Comparison of ENCODE assay signal across 9 cellular contexts in the genomic region with DNA sequence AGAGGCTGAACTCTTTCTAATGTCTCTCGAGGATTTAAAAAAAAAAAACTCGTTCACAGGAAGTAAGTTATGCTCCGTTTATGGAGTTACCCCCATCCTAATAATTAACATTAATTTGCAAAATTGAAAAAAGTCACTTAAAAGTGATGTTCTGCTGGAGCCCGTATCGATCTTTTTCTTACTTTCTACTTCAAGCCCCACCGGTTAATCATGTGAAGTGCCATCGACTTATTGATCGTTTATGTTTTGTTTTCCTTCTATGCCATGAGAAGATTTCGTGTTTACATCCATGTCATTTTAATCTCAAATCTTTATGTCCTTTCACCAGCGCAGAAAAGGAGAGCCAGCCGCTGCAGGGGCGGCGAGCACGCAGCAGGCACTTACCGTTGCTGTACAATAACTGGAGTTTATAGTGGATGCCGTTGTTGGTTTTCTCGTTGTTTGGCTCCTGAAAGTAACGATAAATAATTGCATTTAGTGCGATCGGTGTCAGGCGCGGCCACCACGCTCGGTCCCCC. TPM values are rescaled to one million over a fixed set of nuclear protein-coding genes. Genes with fewer than 3 reads are reported as not detected.
DNase-seq lines count a peak whose midpoint lies in the region; ATAC-seq and TF ChIP-seq lines count a peak whose summit lies in the region.
"Had no signal": no experiment of that assay in that cellular context is flagged by ENCODE, and none has a peak within 500 bp of the region (broad histone marks: within the 10 kb centered on the region; RNA-seq: fewer than 3 reads in every experiment).

No MANE protein-coding gene starts in this region.

- POLR2A ChIA-PET in MCF 10A (lab: Yijun Ruan, JAX), result no interaction called here

- TF ChIP-seq POLR2A in breast epithelium (IDR thresholded peaks at IDR 0.05), result no peak

- H3K9me3 ChIP-seq in breast epithelium, result no peaks in the 10 kb centered on the region
- no peaks in the 10 kb centered on the region for H3K9me3 ChIP-seq in mucosa of rectum (ENCODE audit: control insufficient read depth in 2 of 2, low read length in 2 of 2)

- no peak for TF ChIP-seq CTCF in breast epithelium (IDR thresholded peaks at IDR 0.05)
- no peak for TF ChIP-seq CTCF in MCF 10A (IDR thresholded peaks at IDR 0.05; ENCODE audit: unreplicated experiment)
- TF ChIP-seq CTCF in cardiac fibroblast (IDR thresholded peaks at IDR 0.05; ENCODE audit: low read depth, low read length), result no peak
- no peak for TF ChIP-seq CTCF in type B pancreatic cell (conservative IDR thresholded peaks at IDR 0.05)

- H3K4me3 ChIP-seq in breast epithelium (peak overlapping the region; percentile 55 to 86 (median 79)), cardiac fibroblast (replicated peaks in 1 of 2; ENCODE audit: low read depth in 2 of 2, low read length in 2 of 2) (peak overlapping the region; percentile 71 to 73), mucosa of rectum (ENCODE audit: low read length in 2 of 2) (peak overlapping the region; percentile 44 to 56)

- H3K4me1 Mint-ChIP-seq in MCF 10A (ENCODE audit: insufficient read depth, unreplicated experiment) (no peaks in the 10 kb centered on the region), type B pancreatic cell (ENCODE audit: unreplicated experiment) (peaks cover 29% of the 10 kb centered on the region)

- CTCF ChIA-PET in MCF 10A (lab: Yijun Ruan, JAX), result no interaction called here

- no peak overlapping the region for H3K9ac ChIP-seq in mucosa of rectum (ENCODE audit: low read depth in 1 of 2, low read length in 2 of 2)
- H3K9ac ChIP-seq: KMS-11 had no signal

- H3K36me3 Mint-ChIP-seq in MCF 10A (ENCODE audit: insufficient read depth, unreplicated experiment) (peaks cover 7% of the 10 kb centered on the region), type B pancreatic cell (peaks cover 4% of the 10 kb centered on the region)

- peak overlapping the region in 1 of 2 donors; percentile 85 for H3K27ac ChIP-seq in breast epithelium
- no peak overlapping the region for H3K27ac ChIP-seq in mucosa of rectum (ENCODE audit: low read depth in 2 of 2, low read length in 2 of 2)
- H3K27ac ChIP-seq: KMS-11 had no signal

- H3K27me3 ChIP-seq in breast epithelium (peaks cover 19 to 95% of the 10 kb centered on the region in 2 donors), mucosa of rectum (ENCODE audit: control insufficient read depth in 2 of 2, insufficient read depth in 2 of 2, low read length in 2 of 2) (peaks cover 68 to 85% of the 10 kb centered on the region in 2 donors)

- intact Hi-C loops in breast epithelium (cut with DNase I; ENCODE audit: low total_unique reads), result no loop called here
- intact Hi-C loops in MCF 10A (cut with micrococcal nuclease), result no loop called here

- H3K27ac Mint-ChIP-seq in MCF 10A (ENCODE audit: low read depth, unreplicated experiment) (no peak overlapping the region), type B pancreatic cell (peak overlapping the region; percentile 24)

- ATAC-seq in GM18868 (IDR thresholded peaks at IDR 0.05; ENCODE audit: unreplicated experiment) (no peak), HG03135 (IDR thresholded peaks at IDR 0.05; ENCODE audit: unreplicated experiment) (no peak)

- H3K27me3 Mint-ChIP-seq in MCF 10A (ENCODE audit: insufficient read depth, unreplicated experiment) (no peaks in the 10 kb centered on the region), type B pancreatic cell (peaks cover 67% of the 10 kb centered on the region)

- no peaks in the 10 kb centered on the region for H3K4me1 ChIP-seq in breast epithelium
- peaks cover 5 to 7% of the 10 kb centered on the region in 2 donors for H3K4me1 ChIP-seq in mucosa of rectum (ENCODE audit: control insufficient read depth in 2 of 2, insufficient read depth in 2 of 2, low read length in 2 of 2)

- DNase-seq in breast epithelium (ENCODE audit: low spot score in 2 of 2), result no peak
- no peak for DNase-seq in MCF 10A (ENCODE audit: unreplicated experiment)
- DNase-seq in cardiac fibroblast (ENCODE audit: low read depth in 2 of 2), result no peak
- no peak for DNase-seq in type B pancreatic cell (ENCODE audit: extremely low spot score, unreplicated experiment)
- DNase-seq in NCI-H1436 treated with DMSO at 0.1 percent for 48 hours (lab: John Stamatoyannopoulos, UW), result no peak

- no peaks in the 10 kb centered on the region for H3K9me3 Mint-ChIP-seq in MCF 10A (ENCODE audit: unreplicated experiment)
- no peaks in the 10 kb centered on the region for H3K9me3 Mint-ChIP-seq in type B pancreatic cell

- no TSS peak for BruUV-seq in MCF 10A (replicated peaks; lab: Mats Ljungman, UMichigan)

- H3K36me3 ChIP-seq in breast epithelium (no peaks in the 10 kb centered on the region), mucosa of rectum (ENCODE audit: control insufficient read depth in 2 of 2, insufficient read depth in 2 of 2, low read length in 2 of 2) (no peaks in the 10 kb centered on the region)

- H3K4me3 Mint-ChIP-seq in MCF 10A (ENCODE audit: unreplicated experiment) (no peak overlapping the region), type B pancreatic cell (peak overlapping the region; percentile 82)

RNA-seq across cellular contexts. Expression of gene EBF3, which starts 1.5 kb away (rescaled TPM):
- total RNA-seq in breast epithelium (10 to 100 TPM in 1 of 3 donors, 1 to 10 TPM in 2; 4.2 to 28.0 (median 6.6) TPM), MCF 10A (2022) (not detected in 2 replicates), type B pancreatic cell (ENCODE audit: low replicate concordance) (0.81 and 26.1 TPM in 2 replicates)
